In the genomic region with DNA sequence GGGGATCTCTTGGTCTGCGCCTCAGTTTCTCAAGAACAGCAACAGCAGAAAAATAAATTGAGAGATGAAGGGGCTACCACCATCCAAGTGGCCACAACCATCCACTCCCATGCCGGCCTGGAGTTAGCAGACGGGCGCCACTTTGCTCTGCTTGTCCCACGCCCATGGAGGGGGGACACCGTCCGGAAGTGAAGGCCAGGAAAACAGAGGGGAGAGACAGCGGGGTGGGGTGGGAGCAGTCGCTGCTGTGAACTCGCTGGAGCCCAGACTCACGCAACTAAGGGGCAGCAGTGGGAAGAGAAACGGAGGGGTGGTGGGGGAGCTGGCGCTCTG, we compare ENCODE assay signal across 10 cellular contexts.
DNase-seq lines count a peak whose midpoint lies in the region; ATAC-seq and TF ChIP-seq lines count a peak whose summit lies in the region.
"Had no signal": no experiment of that assay in that cellular context is flagged by ENCODE, and none has a peak within 500 bp of the region (broad histone marks: within the 10 kb centered on the region; RNA-seq: fewer than 3 reads in every experiment).

No MANE protein-coding gene starts in this region.

- ATAC-seq in activated naive CD4-positive, alpha-beta T cell treated with anti-CD3 and anti-CD28 coated beads, Interleukin-2, amount 50 U/mL, for 72 hours = no peak
- peak; percentile 41 for ATAC-seq in stimulated activated memory B cell treated with anti-CD40 and anti-IgM and Interleukin-4, amounts not matched to agents 10 μg/mL and 1 μg/mL and 100 μg/mL, for 72 hours
- ATAC-seq in GM19467 (IDR thresholded peaks at IDR 0.05; ENCODE audit: unreplicated experiment) = no peak

- no peaks in the 10 kb centered on the region for H3K9me3 Mint-ChIP-seq in activated naive CD4-positive, alpha-beta T cell treated with anti-CD3 and anti-CD28 coated beads, Interleukin-2, amount 50 U/mL, for 72 hours
- no peaks in the 10 kb centered on the region for H3K9me3 Mint-ChIP-seq in stimulated activated memory B cell treated with anti-CD40 and anti-IgM and Interleukin-4, amounts not matched to agents 10 μg/mL and 1 μg/mL and 100 μg/mL, for 72 hours

- peaks cover 21% of the 10 kb centered on the region for H3K4me1 Mint-ChIP-seq in stimulated activated memory B cell treated with anti-CD40 and anti-IgM and Interleukin-4, amounts not matched to agents 10 μg/mL and 1 μg/mL and 100 μg/mL, for 72 hours
- H3K4me1 Mint-ChIP-seq: neural progenitor cell had no signal

- H3K36me3 ChIP-seq in iPS-15b (ENCODE audit: control insufficient read depth, insufficient read depth, low read length) = no peaks in the 10 kb centered on the region
- H3K36me3 ChIP-seq: neural progenitor cell had no signal

- DNase-seq in GM12864 (ENCODE audit: low read depth) (no peak), retina (no peak), cerebellar cortex (ENCODE audit: low spot score) (no peak)
- DNase-seq in activated naive CD4-positive, alpha-beta T cell treated with anti-CD3 and anti-CD28 coated beads, Interleukin-2, amount 50 U/mL, for 72 hours (ENCODE audit: low spot score in 2 of 2) = no peak
- DNase-seq in activated CD4-positive, alpha-beta T cell treated with anti-CD3 and anti-CD28 coated beads, Interleukin-2, amount 50 U/mL, for 4 hours = no peak
- DNase-seq: NCI-H1436 treated with DMSO at 0.1 percent for 48 hours had no signal

- no peaks in the 10 kb centered on the region for H3K9me3 ChIP-seq in iPS-15b (ENCODE audit: control insufficient read depth, insufficient read depth, low read length)

- H3K36me3 Mint-ChIP-seq in activated naive CD4-positive, alpha-beta T cell treated with anti-CD3 and anti-CD28 coated beads, Interleukin-2, amount 50 U/mL, for 72 hours = peaks cover 0 to 8% of the 10 kb centered on the region in 2 donors
- no peaks in the 10 kb centered on the region for H3K36me3 Mint-ChIP-seq in stimulated activated memory B cell treated with anti-CD40 and anti-IgM and Interleukin-4, amounts not matched to agents 10 μg/mL and 1 μg/mL and 100 μg/mL, for 72 hours
- H3K36me3 Mint-ChIP-seq: neural progenitor cell had no signal

- peak overlapping the region; percentile 89 for H3K4me3 Mint-ChIP-seq in stimulated activated memory B cell treated with anti-CD40 and anti-IgM and Interleukin-4, amounts not matched to agents 10 μg/mL and 1 μg/mL and 100 μg/mL, for 72 hours
- H3K4me3 Mint-ChIP-seq: neural progenitor cell had no signal

- TF ChIP-seq CTCF in GM12864 (IDR thresholded peaks at IDR 0.05; ENCODE audit: low read depth, low read length, missing control alignments) = no peak

- peak overlapping the region; percentile 47; the same call in 1 of the 2 replicates for H3K4me3 ChIP-seq in GM12864 (ENCODE audit: low read depth, low read length)
- H3K4me3 ChIP-seq in iPS-15b (ENCODE audit: low read depth, low read length) = peak overlapping the region; percentile 30
- H3K4me3 ChIP-seq: neural progenitor cell had no signal

- peaks cover 36% of the 10 kb centered on the region for H3K27me3 Mint-ChIP-seq in stimulated activated memory B cell treated with anti-CD40 and anti-IgM and Interleukin-4, amounts not matched to agents 10 μg/mL and 1 μg/mL and 100 μg/mL, for 72 hours

- peak overlapping the region; percentile 82 to 84 for H3K27ac Mint-ChIP-seq in activated naive CD4-positive, alpha-beta T cell treated with anti-CD3 and anti-CD28 coated beads, Interleukin-2, amount 50 U/mL, for 72 hours
- peak overlapping the region; percentile 91 for H3K27ac Mint-ChIP-seq in stimulated activated memory B cell treated with anti-CD40 and anti-IgM and Interleukin-4, amounts not matched to agents 10 μg/mL and 1 μg/mL and 100 μg/mL, for 72 hours
- H3K27ac Mint-ChIP-seq: neural progenitor cell had no signal

- H3K9ac ChIP-seq in iPS-15b (ENCODE audit: low read depth, low read length) = no peak overlapping the region
- H3K9ac ChIP-seq: neural progenitor cell had no signal

- peaks cover 5% of the 10 kb centered on the region for H3K27me3 ChIP-seq in iPS-15b (ENCODE audit: control insufficient read depth, insufficient read depth, low read length)
- H3K27me3 ChIP-seq: neural progenitor cell had no signal

- no peaks in the 10 kb centered on the region for H3K4me1 ChIP-seq in iPS-15b (ENCODE audit: control insufficient read depth, insufficient read depth, low read length)
- H3K4me1 ChIP-seq: neural progenitor cell had no signal
